In the genomic region with DNA sequence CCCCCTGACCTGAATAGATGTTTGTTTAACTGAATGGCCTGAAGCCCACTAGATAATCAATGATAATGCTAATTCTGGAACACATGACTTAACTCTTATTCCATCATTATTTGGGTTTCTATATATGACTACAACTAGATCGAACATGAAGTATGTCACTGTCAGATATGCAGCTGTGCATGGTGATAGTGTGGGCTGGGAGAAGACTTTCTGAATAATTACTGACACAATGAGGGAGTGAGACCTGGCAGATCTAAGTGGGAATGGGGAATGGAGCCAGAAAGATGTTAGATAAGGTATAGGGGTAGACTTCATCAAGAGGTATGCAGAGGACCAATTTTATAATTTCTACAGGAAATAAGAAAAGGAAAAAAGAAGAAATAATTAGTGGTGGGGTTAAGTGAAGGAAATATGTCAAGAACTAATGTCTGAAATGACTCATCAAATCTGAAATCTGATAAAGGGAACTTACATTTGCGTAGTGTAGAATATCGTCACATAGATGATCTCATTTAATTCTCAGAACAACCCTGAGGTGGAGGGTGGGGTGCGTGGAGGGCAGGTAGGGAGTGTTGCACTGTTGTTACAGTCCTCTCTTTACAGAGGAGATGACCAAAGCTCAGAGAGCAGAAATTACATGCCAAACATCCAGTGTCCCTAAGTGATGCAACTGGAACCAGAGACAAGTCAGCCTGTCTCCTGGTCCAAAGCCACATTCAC, we compare ENCODE assay signal across 8 cellular contexts.
DNase-seq lines count a peak whose midpoint lies in the region; ATAC-seq and TF ChIP-seq lines count a peak whose summit lies in the region.

No MANE protein-coding gene starts in this region.

- H3K27ac Mint-ChIP-seq in CD4-positive, CD25-positive, alpha-beta regulatory T cell = peak overlapping the region; percentile 8 to 88 (median 21)
- H3K27ac Mint-ChIP-seq in T-helper 1 cell treated with Interleukin-12 subunit alpha and Interleukin-12 subunit beta and Interleukin-4 antibody, amounts not matched to agents 30 μg/mL and 1 μg/mL, for 36 hours = peak overlapping the region; percentile 81
- no peak overlapping the region for H3K27ac Mint-ChIP-seq in GM23338

- no peak overlapping the region for H3K4me3 ChIP-seq in CD4-positive, CD25-positive, alpha-beta regulatory T cell (ENCODE audit: low read depth, low read length)
- H3K4me3 ChIP-seq in fibroblast of the aortic adventitia (ENCODE audit: low read depth, low read length) = no peak overlapping the region
- H3K4me3 ChIP-seq in GM23338 = no peak overlapping the region

- no peaks in the 10 kb centered on the region for H4K20me1 ChIP-seq in GM23338 (replicated peaks; ENCODE audit: insufficient read depth)

- peak; percentile 25 to 92 (median 44) for DNase-seq in CD4-positive, CD25-positive, alpha-beta regulatory T cell
- DNase-seq in H4 (ENCODE audit: low spot score) (peak; percentile 16), fibroblast of the aortic adventitia (ENCODE audit: low read depth) (peak; percentile 68), D341Med (ENCODE audit: low spot score) (no peak), GM23338 (ENCODE audit: low spot score) (no peak), NCI-H1436 (lab: John Stamatoyannopoulos, UW) (no peak), amniotic stem cell (lab: John Stamatoyannopoulos, UW) (no peak)

- H3K9me2 ChIP-seq in GM23338 (ENCODE audit: insufficient read depth) = no peaks in the 10 kb centered on the region

- H3K36me3 ChIP-seq in CD4-positive, CD25-positive, alpha-beta regulatory T cell (ENCODE audit: control insufficient read depth, insufficient read depth, low read length) = no peaks in the 10 kb centered on the region
- H3K36me3 ChIP-seq in GM23338 (ENCODE audit: insufficient read depth) = no peaks in the 10 kb centered on the region

- no peaks in the 10 kb centered on the region for H3K27me3 ChIP-seq in CD4-positive, CD25-positive, alpha-beta regulatory T cell (ENCODE audit: control insufficient read depth, insufficient read depth, low read length)
- H3K27me3 ChIP-seq in GM23338 (ENCODE audit: insufficient read depth) = no peaks in the 10 kb centered on the region

- peaks cover 0 to 1% (median 0%) of the 10 kb centered on the region in 7 donors for H3K9me3 Mint-ChIP-seq in CD4-positive, CD25-positive, alpha-beta regulatory T cell
- peaks cover 4% of the 10 kb centered on the region for H3K9me3 Mint-ChIP-seq in T-helper 1 cell treated with Interleukin-12 subunit alpha and Interleukin-12 subunit beta and Interleukin-4 antibody, amounts not matched to agents 30 μg/mL and 1 μg/mL, for 36 hours
- H3K9me3 Mint-ChIP-seq in GM23338 = no peaks in the 10 kb centered on the region

- H3K36me3 Mint-ChIP-seq in CD4-positive, CD25-positive, alpha-beta regulatory T cell = peaks cover 4% of the 10 kb centered on the region
- peaks cover 2% of the 10 kb centered on the region for H3K36me3 Mint-ChIP-seq in T-helper 1 cell treated with Interleukin-12 subunit alpha and Interleukin-12 subunit beta and Interleukin-4 antibody, amounts not matched to agents 30 μg/mL and 1 μg/mL, for 36 hours (ENCODE audit: low read depth)
- H3K36me3 Mint-ChIP-seq in GM23338 (ENCODE audit: low read depth) = no peaks in the 10 kb centered on the region

- no peak overlapping the region for H3K4me2 ChIP-seq in GM23338

- H2AFZ ChIP-seq in GM23338 = no peak overlapping the region

- H3K4me1 ChIP-seq in CD4-positive, CD25-positive, alpha-beta regulatory T cell (ENCODE audit: control insufficient read depth, insufficient read depth, low read length, poor library complexity, severe bottlenecking) = peaks cover 3% of the 10 kb centered on the region
- no peaks in the 10 kb centered on the region; the same call in 1 of the 2 replicates for H3K4me1 ChIP-seq in GM23338 (ENCODE audit: insufficient read depth)

- peak; percentile 94 to 95 for ATAC-seq in CD4-positive, CD25-positive, alpha-beta regulatory T cell (ENCODE audit: low read depth in 2 of 2)
- no peak for ATAC-seq in GM23338

- no peaks in the 10 kb centered on the region for H3K9me3 ChIP-seq in CD4-positive, CD25-positive, alpha-beta regulatory T cell (ENCODE audit: control insufficient read depth in 2 of 2, low read length in 2 of 2)

- TF ChIP-seq CTCF in fibroblast of the aortic adventitia (IDR thresholded peaks at IDR 0.05; ENCODE audit: insufficient read depth, low read length) (no peak), GM23338 (conservative IDR thresholded peaks at IDR 0.05; ENCODE audit: low read depth in 2 of 2) (no peak)

- H3K4me1 Mint-ChIP-seq in CD4-positive, CD25-positive, alpha-beta regulatory T cell = peaks cover 8 to 13% (median 10%) of the 10 kb centered on the region in 4 donors
- H3K4me1 Mint-ChIP-seq in T-helper 1 cell treated with Interleukin-12 subunit alpha and Interleukin-12 subunit beta and Interleukin-4 antibody, amounts not matched to agents 30 μg/mL and 1 μg/mL, for 36 hours (ENCODE audit: low read depth) = peaks cover 22% of the 10 kb centered on the region
- no peaks in the 10 kb centered on the region; the same call in 2 of the 3 replicates for H3K4me1 Mint-ChIP-seq in GM23338

- H3K27ac ChIP-seq in CD4-positive, CD25-positive, alpha-beta regulatory T cell (ENCODE audit: insufficient read depth, low read length, poor library complexity, severe bottlenecking) = peak overlapping the region; percentile 60
- H3K27ac ChIP-seq in GM23338 (ENCODE audit: low read depth) = no peak overlapping the region

- peak overlapping the region in 2 of 4 donors; percentile 8 to 28 for H3K4me3 Mint-ChIP-seq in CD4-positive, CD25-positive, alpha-beta regulatory T cell
- peak overlapping the region; percentile 11 for H3K4me3 Mint-ChIP-seq in T-helper 1 cell treated with Interleukin-12 subunit alpha and Interleukin-12 subunit beta and Interleukin-4 antibody, amounts not matched to agents 30 μg/mL and 1 μg/mL, for 36 hours
- no peak overlapping the region for H3K4me3 Mint-ChIP-seq in GM23338

- no peaks in the 10 kb centered on the region for H3K79me2 ChIP-seq in GM23338 (replicated peaks; ENCODE audit: insufficient read depth)

- H3K27me3 Mint-ChIP-seq in CD4-positive, CD25-positive, alpha-beta regulatory T cell = no peaks in the 10 kb centered on the region
- no peaks in the 10 kb centered on the region for H3K27me3 Mint-ChIP-seq in T-helper 1 cell treated with Interleukin-12 subunit alpha and Interleukin-12 subunit beta and Interleukin-4 antibody, amounts not matched to agents 30 μg/mL and 1 μg/mL, for 36 hours (ENCODE audit: low read depth)
- no peaks in the 10 kb centered on the region for H3K27me3 Mint-ChIP-seq in GM23338 (ENCODE audit: insufficient read depth, low read depth, poor library complexity)

- H3F3A ChIP-seq in GM23338 (replicated peaks; ENCODE audit: low read depth) = no peaks in the 10 kb centered on the region

TF ChIP-seq in GM23338, 12 proteins besides CTCF, POLR2A, EP300 and RAD21 (continues in another document):
- TF ChIP-seq ETS1 (IDR thresholded peaks at IDR 0.05) = no peak
- no peak for TF ChIP-seq EZH2phosphoT487 (IDR thresholded peaks at IDR 0.05; ENCODE audit: unreplicated experiment)
- no peak for TF ChIP-seq ZNF331 (CRISPR knock-in tag; IDR thresholded peaks at IDR 0.05; ENCODE audit: low read depth)
- TF ChIP-seq STAT1 (IDR thresholded peaks at IDR 0.05; ENCODE audit: unreplicated experiment) = no peak

Comparison
In these comparisons a context has a peak if more than half of its experiments do, and no peak if none do; other contexts are left out.
1. DNase-seq: peak in CD4-positive, CD25-positive, alpha-beta regulatory T cell (3 of 3), H4 (single experiment) and fibroblast of the aortic adventitia (single experiment); none in D341Med (single experiment), GM23338 (single experiment), NCI-H1436 (single experiment) and amniotic stem cell (single experiment).